19 cellular contexts compared by ENCODE assay signal in the genomic region with DNA sequence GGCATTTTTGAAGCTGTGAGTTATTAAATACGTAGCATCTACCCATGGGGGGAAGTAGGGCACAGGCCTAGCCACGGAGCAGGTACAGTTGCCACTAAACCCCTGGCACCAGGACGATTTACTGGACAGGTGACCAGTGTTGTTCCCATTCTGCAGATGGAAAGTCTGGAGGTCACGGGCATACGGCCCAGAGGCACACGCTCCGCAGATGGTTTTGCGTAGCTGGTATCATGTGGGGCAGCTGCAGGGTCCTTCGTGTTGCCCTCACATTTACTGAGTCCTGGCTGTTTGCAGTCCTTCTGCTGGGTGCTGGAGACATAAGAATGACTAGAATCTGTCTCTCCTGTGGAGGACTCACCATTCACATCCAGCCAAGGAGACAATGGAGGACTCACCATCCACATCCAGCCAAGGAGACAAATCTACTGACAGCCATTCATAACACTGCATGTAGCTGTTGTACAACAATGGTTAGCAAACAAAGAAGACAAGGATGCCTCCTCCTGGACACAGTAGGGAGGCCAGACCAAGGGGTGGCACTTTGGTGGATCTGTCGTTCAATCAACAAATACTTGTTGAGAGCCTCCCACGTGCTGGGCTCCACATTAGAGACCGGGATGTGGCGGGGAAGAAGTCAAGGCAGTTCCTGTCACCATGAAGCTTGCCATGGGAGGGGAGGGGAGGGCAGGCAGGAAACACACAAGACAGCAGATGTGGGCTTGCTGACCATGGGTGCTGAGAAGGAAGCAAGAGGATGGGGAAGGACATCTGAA. TPM values are rescaled to one million over a fixed set of nuclear protein-coding genes. Genes with fewer than 3 reads are reported as not detected.
DNase-seq lines count a peak whose midpoint lies in the region; ATAC-seq and TF ChIP-seq lines count a peak whose summit lies in the region.
"Had no signal": no experiment of that assay in that cellular context is flagged by ENCODE, and none has a peak within 500 bp of the region (broad histone marks: within the 10 kb centered on the region; RNA-seq: fewer than 3 reads in every experiment).

No MANE protein-coding gene starts in this region.

- H3K36me3 ChIP-seq in left ventricle myocardium inferior = no peaks in the 10 kb centered on the region
- H3K36me3 ChIP-seq in brain microvascular endothelial cell (replicated peaks) = no peaks in the 10 kb centered on the region
- H3K36me3 ChIP-seq in vagina = no peaks in the 10 kb centered on the region

- H3K4me1 ChIP-seq in left ventricle myocardium inferior (peaks cover 9% of the 10 kb centered on the region), vagina (peaks cover 67% of the 10 kb centered on the region)

- in situ Hi-C loops in brain microvascular endothelial cell (cut with HindIII; ENCODE audit: low pct_ligation_motif_present, low sequenced_read_pairs) = no loop called here

- H3K9me3 ChIP-seq in left ventricle myocardium inferior (replicated peaks) (peaks cover 10% of the 10 kb centered on the region), vagina (no peaks in the 10 kb centered on the region)

- DNase-seq in cardiac septum (ENCODE audit: low spot score) = peak; percentile 57
- DNase-seq in left ventricle myocardium inferior = no peak
- no peak for DNase-seq in brain microvascular endothelial cell
- peak; percentile 68 for DNase-seq in mesenteric fat pad (ENCODE audit: low spot score)
- no peak for DNase-seq in vagina (ENCODE audit: extremely low spot score in 2 of 2)
- no peak for DNase-seq in GM19238 (ENCODE audit: insufficient read length, low spot score)
- DNase-seq: DMS153; KBM-7; NCI-H1092; NCI-H2107; NCI-H226; NCI-H69; NK-92 treated with Interleukin-12 subunit alpha and Interleukin-12 subunit beta, amount 100 ng/mL, for 24 hours; PC-3 had no signal

- ATAC-seq in HG02588 (IDR thresholded peaks at IDR 0.05; ENCODE audit: unreplicated experiment) = no peak
- no peak for ATAC-seq in HG02623 (IDR thresholded peaks at IDR 0.05; ENCODE audit: unreplicated experiment)
- ATAC-seq: GM23338, PC-3 had no signal

- peaks cover 54% of the 10 kb centered on the region for H3K27me3 ChIP-seq in left ventricle myocardium inferior (ENCODE audit: low read depth)
- H3K27me3 ChIP-seq in brain microvascular endothelial cell (replicated peaks) = no peaks in the 10 kb centered on the region
- no peaks in the 10 kb centered on the region for H3K27me3 ChIP-seq in vagina

- intact Hi-C loops in cardiac septum (cut with DNase I) = no loop called here
- intact Hi-C loops in left ventricle myocardium inferior (cut with micrococcal nuclease) = no loop called here
- intact Hi-C loops in vagina (cut with DNase I) = no loop called here

- H3K4me3 ChIP-seq in left ventricle myocardium inferior = no peak overlapping the region
- H3K4me3 ChIP-seq in brain microvascular endothelial cell (ENCODE audit: low read depth, low read length) = no peak overlapping the region
- H3K4me3 ChIP-seq in vagina = no peak overlapping the region
- H3K4me3 ChIP-seq: GM23338 had no signal

- TF ChIP-seq CTCF in left ventricle myocardium inferior (IDR thresholded peaks at IDR 0.05; ENCODE audit: borderline replicate concordance) = no peak
- TF ChIP-seq CTCF in brain microvascular endothelial cell (IDR thresholded peaks at IDR 0.05; ENCODE audit: low read depth, low read length, missing control alignments) = peak; percentile 7
- TF ChIP-seq CTCF in vagina (IDR thresholded peaks at IDR 0.05) = no peak

- H3K27ac ChIP-seq in left ventricle myocardium inferior (replicated peaks) (no peak overlapping the region), brain microvascular endothelial cell (no peak overlapping the region), vagina (peak overlapping the region; percentile 81)
- H3K27ac ChIP-seq: C4-2B, HL-60 had no signal

- no peak for TF ChIP-seq POLR2A in vagina (IDR thresholded peaks at IDR 0.05)

RNA-seq across cellular contexts. Expression of a gene that starts 24.9 kb away (rescaled TPM):
- total RNA-seq in cardiac septum (0.83 TPM), left ventricle myocardium inferior (2.7 TPM), mesenteric fat pad (73.9 TPM), vagina (214 TPM)

Comparison
In these comparisons a context has a peak if more than half of its experiments do, and no peak if none do; other contexts are left out.
1. DNase-seq: peak in cardiac septum (single experiment) and mesenteric fat pad (single experiment); none in left ventricle myocardium inferior (single experiment), brain microvascular endothelial cell (single experiment), vagina (0 of 2) and GM19238 (single experiment).
2. RNA of a gene that starts 24.9 kb away (total RNA-seq): 214 TPM in vagina (single experiment) and 73.9 TPM in mesenteric fat pad (single experiment); 2.7 TPM in left ventricle myocardium inferior (single experiment) and 0.83 TPM in cardiac septum (single experiment); every median in the first group is over 10 times any median in the second.